In the genomic region with DNA sequence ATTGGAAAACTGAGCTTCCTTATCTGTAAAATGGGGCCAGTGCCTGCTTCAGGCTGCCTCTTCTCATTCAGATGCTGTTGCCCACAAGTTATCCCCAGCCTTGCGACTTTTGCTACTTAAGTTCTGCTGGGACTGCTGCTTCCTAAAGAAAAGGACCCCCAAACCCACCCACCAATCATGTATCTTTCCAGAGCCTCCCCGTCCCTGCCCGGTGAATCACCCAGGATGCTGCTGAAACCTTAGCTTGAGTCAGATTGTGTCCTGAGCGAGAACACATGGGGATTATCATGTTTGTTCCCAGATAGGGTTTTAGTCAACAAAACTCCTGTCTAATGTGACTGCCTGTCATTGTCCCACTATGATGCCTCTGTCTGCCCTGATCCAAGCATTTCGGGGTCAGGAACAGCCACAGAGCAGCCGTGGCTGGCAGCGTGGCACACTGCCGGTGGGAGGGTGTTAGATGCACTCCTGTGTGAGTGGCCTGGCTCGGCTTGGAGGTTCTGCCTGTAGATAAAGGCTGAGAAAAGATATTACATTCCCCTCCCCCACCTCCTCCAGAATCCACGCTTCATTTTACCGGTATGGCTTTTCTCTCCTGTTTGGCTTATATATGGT, we compare ENCODE assay signal across 26 cellular contexts.
DNase-seq lines count a peak whose midpoint lies in the region; ATAC-seq and FAIRE-seq lines count a peak whose summit lies in the region.
"Had no signal": no experiment of that assay in that cellular context is flagged by ENCODE, and none has a peak within 500 bp of the region (broad histone marks: within the 10 kb centered on the region; RNA-seq: fewer than 3 reads in every experiment).

No MANE protein-coding gene starts in this region.

- no peak overlapping the region for H3K4me3 ChIP-seq in HAP-1
- H3K4me3 ChIP-seq: adrenal gland, esophagus muscularis mucosa, left lung, prostate gland, SJSA1, smooth muscle cell, upper lobe of left lung had no signal

- H3K9me3 Mint-ChIP-seq in activated CD4-positive, alpha-beta T cell treated with anti-CD3 and anti-CD28 coated beads for 36 hours (ENCODE audit: low read depth): peaks cover 4% of the 10 kb centered on the region

- no peak overlapping the region for H3K4me3 Mint-ChIP-seq in activated CD4-positive, alpha-beta T cell treated with anti-CD3 and anti-CD28 coated beads for 36 hours
- H3K4me3 Mint-ChIP-seq: activated CD4-positive, alpha-beta memory T cell treated with anti-CD3 and anti-CD28 coated beads for 36 hours; stimulated activated naive CD8-positive, alpha-beta T cell treated with anti-CD3 and anti-CD28 coated beads, Interleukin-15, Interleukin-2, amounts not matched to agents 100 ng/mL and 50 ng/mL, for 24 hours had no signal

- H3K4me1 ChIP-seq in HAP-1: no peaks in the 10 kb centered on the region
- H3K4me1 ChIP-seq: adrenal gland, esophagus muscularis mucosa, left lung, prostate gland, SJSA1, upper lobe of left lung had no signal

- H3K27me3 Mint-ChIP-seq in activated CD4-positive, alpha-beta T cell treated with anti-CD3 and anti-CD28 coated beads for 36 hours: no peaks in the 10 kb centered on the region
- H3K27me3 Mint-ChIP-seq: activated CD4-positive, alpha-beta memory T cell treated with anti-CD3 and anti-CD28 coated beads for 36 hours had no signal

- DNase-seq in EH (ENCODE audit: low read depth) (peak; percentile 56), HTR-8/SVneo (ENCODE audit: insufficient read length, low spot score) (peak; percentile 53), astrocyte of the hippocampus (ENCODE audit: low read depth, low spot score) (peak; percentile 27), islet precursor cell (peak; percentile 48), HAP-1 (ENCODE audit: low spot score in 2 of 2) (no peak), NOMO-1 (lab: John Stamatoyannopoulos, UW; ENCODE audit: unreplicated experiment in 2 of 2) (no peak)
- DNase-seq in activated CD4-positive, alpha-beta T cell treated with anti-CD3 and anti-CD28 coated beads, Interleukin-2, amount 50 U/mL, for 48 hours: no peak
- DNase-seq in activated CD4-positive, alpha-beta T cell treated with anti-CD3 and anti-CD28 coated beads for 36 hours: no peak
- DNase-seq: activated CD4-positive, alpha-beta memory T cell treated with anti-CD3 and anti-CD28 coated beads for 36 hours; activated gamma-delta T cell treated with Interleukin-2 at 50 U/mL for 16 hours; DND-41; effector CD4-positive, alpha-beta T cell; left lung; NCI-H1417; NCI-H2171 treated with DMSO at 0.1 percent for 48 hours; NCI-H774; OCI-M1; stimulated activated CD4-positive, alpha-beta T cell treated with anti-CD3 and anti-CD28 coated beads, Interleukin-4, amount 100 ng/mL, for 1 hour; T-helper 2 cell had no signal

- FAIRE-seq in HTR-8/SVneo (lab: Jason Lieb, UNC): peak; percentile 69

- H3K9me3 ChIP-seq in HAP-1: no peaks in the 10 kb centered on the region
- H3K9me3 ChIP-seq: adrenal gland, esophagus muscularis mucosa, prostate gland, SJSA1, upper lobe of left lung had no signal

- in situ Hi-C loops in HAP-1 (cut with MboI; ENCODE audit: low sequenced_read_pairs): no loop called here

- H3K4me1 Mint-ChIP-seq in activated CD4-positive, alpha-beta T cell treated with anti-CD3 and anti-CD28 coated beads for 36 hours: peaks cover 5% of the 10 kb centered on the region

- H3K36me3 Mint-ChIP-seq in activated CD4-positive, alpha-beta T cell treated with anti-CD3 and anti-CD28 coated beads for 36 hours (ENCODE audit: low read depth): peaks cover 3% of the 10 kb centered on the region

- ATAC-seq in activated CD4-positive, alpha-beta T cell treated with anti-CD3 and anti-CD28 coated beads for 36 hours: no peak
- ATAC-seq: left lung had no signal

- no peaks in the 10 kb centered on the region for H3K27me3 ChIP-seq in HAP-1 (ENCODE audit: low read depth)
- H3K27me3 ChIP-seq: adrenal gland, esophagus muscularis mucosa, left lung, SJSA1, upper lobe of left lung had no signal

- POLR2A ChIA-PET in activated CD4-positive, alpha-beta T cell treated with anti-CD3 and anti-CD28 coated beads for 36 hours (lab: Charles Lee): no interaction called here

- CTCF ChIA-PET in activated CD4-positive, alpha-beta T cell treated with anti-CD3 and anti-CD28 coated beads for 36 hours (lab: Charles Lee): interaction anchor here (1.0 kb wide), 1 partner anchor 8 kb away, joined by 4 read pairs; no protein-coding TSS in a partner anchor

- H3K36me3 ChIP-seq in HAP-1 (replicated peaks): no peaks in the 10 kb centered on the region
- H3K36me3 ChIP-seq: adrenal gland, esophagus muscularis mucosa, left lung, prostate gland, upper lobe of left lung had no signal

- intact Hi-C loops in activated CD4-positive, alpha-beta T cell treated with anti-CD3 and anti-CD28 coated beads for 36 hours (cut with DNase I, micrococcal nuclease): no loop called here

- H3K27ac Mint-ChIP-seq in activated CD4-positive, alpha-beta T cell treated with anti-CD3 and anti-CD28 coated beads for 36 hours: no peak overlapping the region
- H3K27ac Mint-ChIP-seq: activated CD4-positive, alpha-beta memory T cell treated with anti-CD3 and anti-CD28 coated beads for 36 hours had no signal

Comparison
In these comparisons a context has a peak if more than half of its experiments do, and no peak if none do; other contexts are left out.
1. DNase-seq: peak in EH (single experiment), HTR-8/SVneo (single experiment), astrocyte of the hippocampus (single experiment) and islet precursor cell (single experiment); none in HAP-1 (0 of 2), activated CD4-positive, alpha-beta T cell treated with anti-CD3 and anti-CD28 coated beads, Interleukin-2, amount 50 U/mL, for 48 hours (0 of 2), NOMO-1 (0 of 2) and activated CD4-positive, alpha-beta T cell treated with anti-CD3 and anti-CD28 coated beads for 36 hours (single experiment).